12 cellular contexts compared by ENCODE assay signal in the genomic region with DNA sequence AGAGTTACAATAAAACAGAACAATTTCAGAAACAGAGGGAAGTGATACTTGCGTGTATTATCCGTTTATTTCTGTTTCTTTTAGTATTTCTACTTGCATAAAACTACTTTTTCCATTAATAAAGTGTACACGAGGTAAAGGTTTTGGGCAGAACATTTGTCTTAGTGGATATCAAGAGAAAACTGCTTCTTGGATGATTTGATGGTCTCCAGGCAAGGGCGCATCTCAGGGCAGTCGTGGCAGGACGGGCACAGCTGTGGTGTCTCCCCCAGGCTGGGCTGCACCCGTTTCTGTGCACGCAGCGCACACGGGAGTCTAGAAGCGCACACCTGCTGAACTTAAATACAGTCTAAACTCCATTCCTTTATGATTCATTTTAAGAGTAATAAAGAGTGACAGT. TPM values are rescaled to one million over a fixed set of nuclear protein-coding genes. Genes with fewer than 3 reads are reported as not detected.
DNase-seq lines count a peak whose midpoint lies in the region; ATAC-seq and TF ChIP-seq lines count a peak whose summit lies in the region.
"Had no signal": no experiment of that assay in that cellular context is flagged by ENCODE, and none has a peak within 500 bp of the region (broad histone marks: within the 10 kb centered on the region; RNA-seq: fewer than 3 reads in every experiment).

No MANE protein-coding gene starts in this region.

- H3K9me3 ChIP-seq in left ventricle myocardium inferior (replicated peaks) (peaks cover 19% of the 10 kb centered on the region), mesodermal cell (ENCODE audit: control insufficient read depth, low read length) (no peaks in the 10 kb centered on the region)

- 90 to 100% methylated on average over 2 to 3 of the region's 11 CpGs for WGBS in mesodermal cell (ENCODE audit: insufficient coverage in 2 of 2), 2 experiments

- H3K36me3 Mint-ChIP-seq in type B pancreatic cell = no peaks in the 10 kb centered on the region

- no peak overlapping the region for H3K27ac Mint-ChIP-seq in type B pancreatic cell

- H3K4me1 ChIP-seq in left ventricle myocardium inferior = peaks cover 4% of the 10 kb centered on the region
- no peaks in the 10 kb centered on the region for H3K4me1 ChIP-seq in mesodermal cell (ENCODE audit: control insufficient read depth, insufficient read depth, low read length, poor library complexity, severe bottlenecking)

- H3K4me3 Mint-ChIP-seq in type B pancreatic cell = peak overlapping the region; percentile 82

- H3K27ac ChIP-seq in left ventricle myocardium inferior (replicated peaks) = no peak overlapping the region
- peak overlapping the region in 3 of 59 donors; percentile 9 to 69 (median 12) for H3K27ac ChIP-seq in dorsolateral prefrontal cortex
- H3K27ac ChIP-seq in mesodermal cell (ENCODE audit: low read depth, low read length, severe bottlenecking) = no peak overlapping the region

- H3K27me3 ChIP-seq in left ventricle myocardium inferior (ENCODE audit: low read depth) (peaks cover 73% of the 10 kb centered on the region), dorsolateral prefrontal cortex (peaks cover 0 to 11% (median 0%) of the 10 kb centered on the region in 45 donors)

- peaks cover 6% of the 10 kb centered on the region for H3K9me3 Mint-ChIP-seq in type B pancreatic cell

- intact Hi-C loops in left ventricle myocardium inferior (cut with micrococcal nuclease) = no loop called here
- intact Hi-C loops in Right ventricle myocardium inferior (cut with DNase I) = no loop called here
- intact Hi-C loops in dorsolateral prefrontal cortex (cut with DNase I) = no loop called here

- peaks cover 11% of the 10 kb centered on the region for H3K4me1 Mint-ChIP-seq in type B pancreatic cell (ENCODE audit: unreplicated experiment)

- DNase-seq in left ventricle myocardium inferior = no peak
- DNase-seq in Right ventricle myocardium inferior (ENCODE audit: missing footprints) = no peak
- DNase-seq in dorsolateral prefrontal cortex = no peak
- no peak for DNase-seq in type B pancreatic cell (ENCODE audit: extremely low spot score, unreplicated experiment)
- no peak for DNase-seq in stimulated activated CD4-positive, alpha-beta T cell treated with anti-CD3 and anti-CD28 coated beads, Interleukin-4, amount 100 ng/mL, for 4 hours
- DNase-seq in AML-193 (lab: John Stamatoyannopoulos, UW) = no peak
- no peak for DNase-seq in midbrain (lab: John Stamatoyannopoulos, UW)
- DNase-seq: activated CD4-positive, alpha-beta T cell treated with anti-CD3 and anti-CD28 coated beads for 48 hours; activated naive CD4-positive, alpha-beta T cell treated with Interleukin-2 at 50 U/mL for 16 hours; islet precursor cell; NCI-H1694 had no signal

- peaks cover 48% of the 10 kb centered on the region for H3K27me3 Mint-ChIP-seq in type B pancreatic cell

- TF ChIP-seq CTCF in left ventricle myocardium inferior (IDR thresholded peaks at IDR 0.05; ENCODE audit: borderline replicate concordance) = no peak
- TF ChIP-seq CTCF in dorsolateral prefrontal cortex (IDR thresholded peaks at IDR 0.05 in 54 of 56, conservative IDR thresholded peaks at IDR 0.05 in 2 of 56; ENCODE audit: low read depth in 1 of 56, partially characterized antibody in 56 of 56) = no peak
- no peak for TF ChIP-seq CTCF in type B pancreatic cell (conservative IDR thresholded peaks at IDR 0.05)

- no peak for ATAC-seq in Right ventricle myocardium inferior

- H3K36me3 ChIP-seq in left ventricle myocardium inferior (no peaks in the 10 kb centered on the region), mesodermal cell (ENCODE audit: control insufficient read depth, insufficient read depth, low read length) (no peaks in the 10 kb centered on the region)

- H3K4me3 ChIP-seq in left ventricle myocardium inferior = peak overlapping the region; percentile 58
- peak overlapping the region in 55 of 59 donors; percentile 29 to 74 (median 60) for H3K4me3 ChIP-seq in dorsolateral prefrontal cortex
- H3K4me3 ChIP-seq in mesodermal cell (ENCODE audit: extremely low read depth, insufficient read depth, low read length, poor library complexity, severe bottlenecking) = peak overlapping the region; percentile 36

RNA-seq across cellular contexts. Expression of a gene that starts 23.4 kb away (rescaled TPM):
- total RNA-seq in left ventricle myocardium inferior (not detected), Right ventricle myocardium inferior (0.30 TPM), dorsolateral prefrontal cortex (1 to 10 TPM in 118 of 120 experiments, under 1 TPM in 2; 0.48 to 8.9 (median 2.9) TPM), type B pancreatic cell (ENCODE audit: low replicate concordance) (1.4 and 2.6 TPM in 2 replicates)
- polyA plus RNA-seq in mesodermal cell (2013, experiment 1 of 2) = 0.74 TPM
- 1.2 TPM for polyA plus RNA-seq in mesodermal cell (2013, experiment 2 of 2)
